9 cellular contexts compared by ENCODE assay signal in the genomic region with DNA sequence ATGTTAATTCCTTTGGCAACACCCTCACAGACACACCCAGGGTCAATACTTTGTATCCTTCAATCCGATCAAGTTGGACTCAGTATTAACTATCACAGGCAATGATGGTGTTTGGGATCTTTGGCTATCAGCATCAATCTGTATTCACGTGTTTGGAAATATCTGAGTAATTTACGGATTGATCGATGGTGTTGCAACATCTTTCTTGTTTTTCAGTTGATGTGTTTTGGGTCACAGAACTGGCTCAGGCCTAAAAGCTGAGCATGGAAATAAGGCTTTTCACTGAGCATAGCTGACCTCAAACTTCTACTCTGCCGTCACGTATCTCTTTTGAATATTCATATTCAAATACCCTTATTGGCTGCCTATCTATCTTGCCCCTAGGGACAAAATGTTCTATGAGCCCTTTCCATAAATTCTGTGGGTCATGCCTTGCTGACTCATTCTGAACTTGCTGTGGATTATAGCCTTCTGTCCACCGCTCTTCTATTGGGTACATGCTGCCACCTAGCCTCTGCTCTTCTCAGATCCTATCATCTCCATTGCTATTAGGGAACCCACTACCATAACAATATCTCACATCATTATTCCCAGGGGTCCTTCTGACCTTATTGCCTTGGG.
DNase-seq lines count a peak whose midpoint lies in the region; ATAC-seq and TF ChIP-seq lines count a peak whose summit lies in the region.
"Had no signal": no experiment of that assay in that cellular context is flagged by ENCODE, and none has a peak within 500 bp of the region (broad histone marks: within the 10 kb centered on the region; RNA-seq: fewer than 3 reads in every experiment).

No MANE protein-coding gene starts in this region.

- H3K4me3 ChIP-seq in smooth muscle cell: no peak overlapping the region

- no peaks in the 10 kb centered on the region for H3K36me3 ChIP-seq in smooth muscle cell (ENCODE audit: low read depth)

- DNase-seq in NCI-H774 (lab: John Stamatoyannopoulos, UW): peak; percentile 5
- DNase-seq in erythroblast (lab: John Stamatoyannopoulos, UW): peak; percentile 15 to 47
- no peak for DNase-seq in smooth muscle cell (lab: John Stamatoyannopoulos, UW; ENCODE audit: unreplicated experiment)
- DNase-seq in GM19238 (ENCODE audit: insufficient read length, low spot score): no peak
- no peak for DNase-seq in activated T-cell treated with anti-CD3 and anti-CD28 coated beads for 4 hours
- DNase-seq in NCI-H748 (lab: John Stamatoyannopoulos, UW; ENCODE audit: unreplicated experiment): no peak
- DNase-seq: foreskin keratinocyte, retina had no signal

- H3K4me1 ChIP-seq in smooth muscle cell (ENCODE audit: low read depth): no peaks in the 10 kb centered on the region
- H3K4me1 ChIP-seq: foreskin keratinocyte had no signal

- no peaks in the 10 kb centered on the region for H4K20me1 ChIP-seq in smooth muscle cell (ENCODE audit: low read depth)

- no peak overlapping the region for H2AFZ ChIP-seq in smooth muscle cell (ENCODE audit: low read depth)

- no peaks in the 10 kb centered on the region for H3K27me3 ChIP-seq in smooth muscle cell (ENCODE audit: low read depth)
- H3K27me3 ChIP-seq: foreskin keratinocyte had no signal

- no peak overlapping the region for H3K9ac ChIP-seq in smooth muscle cell (ENCODE audit: low read depth)

- H3K27ac ChIP-seq in smooth muscle cell (ENCODE audit: low read depth): no peak overlapping the region
- H3K27ac ChIP-seq: foreskin keratinocyte had no signal

- WGBS in smooth muscle cell (ENCODE audit: low lambda C conversion rate): 77% methylated on average over 7 of the region's 7 CpGs

- TF ChIP-seq CTCF in smooth muscle cell (IDR thresholded peaks at IDR 0.05; ENCODE audit: borderline replicate concordance, insufficient read depth, poor library complexity, severe bottlenecking): peak; percentile 21

- H3K4me2 ChIP-seq in smooth muscle cell: no peak overlapping the region

- ATAC-seq in GM21619 (IDR thresholded peaks at IDR 0.05; ENCODE audit: unreplicated experiment): peak; percentile 75
- ATAC-seq: foreskin keratinocyte had no signal

- H3F3A ChIP-seq in smooth muscle cell (ENCODE audit: low read depth): no peaks in the 10 kb centered on the region

- no peaks in the 10 kb centered on the region for H3K79me2 ChIP-seq in smooth muscle cell (ENCODE audit: low read depth)

- no peaks in the 10 kb centered on the region for H3K9me3 ChIP-seq in smooth muscle cell (replicated peaks; ENCODE audit: low read depth)

- TF ChIP-seq POLR2A in erythroblast (IDR thresholded peaks at IDR 0.05; ENCODE audit: low read length): no peak

Comparison
In these comparisons a context has a peak if more than half of its experiments do, and no peak if none do; other contexts are left out.
1. DNase-seq: peak in NCI-H774 (single experiment) and erythroblast (2 of 2); none in smooth muscle cell (single experiment), GM19238 (single experiment), activated T-cell treated with anti-CD3 and anti-CD28 coated beads for 4 hours (single experiment) and NCI-H748 (single experiment).